10 cellular contexts compared by ENCODE assay signal in the genomic region with DNA sequence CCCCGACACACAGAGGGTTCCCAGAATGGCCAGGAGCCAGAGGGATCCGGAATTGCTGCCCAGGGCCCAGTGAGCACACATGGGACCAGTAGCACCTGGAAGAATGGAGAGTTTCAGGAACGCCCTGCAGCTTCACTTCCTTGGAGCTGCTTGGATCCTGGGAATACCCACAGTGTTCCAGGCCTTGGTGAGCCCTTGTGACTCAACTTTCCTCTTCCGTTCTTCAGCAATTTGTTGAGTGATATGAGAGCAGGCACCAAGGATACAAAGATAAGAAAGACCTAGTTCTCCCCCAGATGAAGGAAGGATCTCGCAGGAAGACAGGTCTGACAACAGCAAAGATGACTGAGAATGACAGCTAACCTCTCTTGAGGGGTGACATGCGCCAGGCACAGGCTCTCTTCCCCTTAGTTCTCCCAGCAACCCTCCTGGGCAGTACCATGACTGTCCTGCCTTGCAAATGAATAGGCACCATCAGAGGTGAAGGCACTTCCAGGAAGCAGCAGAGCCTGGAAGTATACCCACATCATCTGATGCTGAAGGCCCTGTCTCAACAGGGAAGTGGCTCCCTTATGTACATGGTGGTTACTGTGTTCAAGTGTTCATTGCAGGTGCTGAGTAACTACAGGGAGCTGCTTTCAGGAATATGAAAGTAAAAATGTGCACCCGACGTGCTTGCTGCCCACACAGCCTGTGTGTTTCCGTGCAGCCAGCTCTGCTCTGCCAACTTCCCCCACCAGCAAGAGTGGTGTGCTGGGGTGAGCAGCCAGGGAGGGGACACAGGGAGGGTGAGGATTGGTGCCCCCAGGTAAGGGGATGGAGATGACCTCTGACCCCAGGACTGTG.
DNase-seq lines count a peak whose midpoint lies in the region; ATAC-seq and TF ChIP-seq lines count a peak whose summit lies in the region.
"Had no signal": no experiment of that assay in that cellular context is flagged by ENCODE, and none has a peak within 500 bp of the region (broad histone marks: within the 10 kb centered on the region; RNA-seq: fewer than 3 reads in every experiment).

No MANE protein-coding gene starts in this region.

- H3K27me3 ChIP-seq in muscle layer of colon (ENCODE audit: control insufficient read depth in 1 of 2, insufficient read depth in 2 of 2, low read length in 2 of 2): no peaks in the 10 kb centered on the region
- H3K27me3 ChIP-seq: MG63, pancreas had no signal

- H3K4me3 Mint-ChIP-seq in CD14-positive monocyte: peak overlapping the region in 1 of 2 donors; percentile 20
- H3K4me3 Mint-ChIP-seq in activated CD8-positive, alpha-beta T cell treated with anti-CD3 and anti-CD28 coated beads, Interleukin-2, amount 10 ng/mL, durations not matched to agents 7 days and 5 days: peak overlapping the region; percentile 12

- ATAC-seq in GM21529 (IDR thresholded peaks at IDR 0.05; ENCODE audit: unreplicated experiment): peak; percentile 57
- ATAC-seq in activated CD8-positive, alpha-beta T cell treated with anti-CD3 and anti-CD28 coated beads, Interleukin-2, amount 10 ng/mL, durations not matched to agents 7 days and 5 days: peak; percentile 83
- ATAC-seq: pancreas had no signal

- peaks cover 72 to 85% of the 10 kb centered on the region in 2 donors for H3K36me3 Mint-ChIP-seq in CD14-positive monocyte
- H3K36me3 Mint-ChIP-seq in activated CD8-positive, alpha-beta T cell treated with anti-CD3 and anti-CD28 coated beads, Interleukin-2, amount 10 ng/mL, durations not matched to agents 7 days and 5 days (ENCODE audit: low read depth): peaks cover 35% of the 10 kb centered on the region

- H3K4me1 Mint-ChIP-seq in CD14-positive monocyte: peaks cover 50% of the 10 kb centered on the region
- peaks cover 28% of the 10 kb centered on the region for H3K4me1 Mint-ChIP-seq in activated CD8-positive, alpha-beta T cell treated with anti-CD3 and anti-CD28 coated beads, Interleukin-2, amount 10 ng/mL, durations not matched to agents 7 days and 5 days (ENCODE audit: low read depth)

- POLR2A ChIA-PET in activated CD8-positive, alpha-beta T cell treated with anti-CD3 and anti-CD28 coated beads, Interleukin-2, amount 10 ng/mL, durations not matched to agents 7 days and 5 days (lab: Charles Lee): no interaction called here

- peak overlapping the region; percentile 17 for H3K9ac ChIP-seq in muscle layer of colon (ENCODE audit: low read length)

- intact Hi-C loops in CD14-positive monocyte (cut with micrococcal nuclease): no loop called here

- DNase-seq in CD14-positive monocyte (ENCODE audit: low spot score) (no peak), cerebellar nuclear complex (lab: John Stamatoyannopoulos, UW) (no peak), midbrain (lab: John Stamatoyannopoulos, UW) (no peak), activated gamma-delta T cell (lab: John Stamatoyannopoulos, UW) (no peak), H4 (ENCODE audit: low spot score) (no peak)
- DNase-seq in activated CD8-positive, alpha-beta T cell treated with anti-CD3 and anti-CD28 coated beads, Interleukin-2, amount 10 ng/mL, durations not matched to agents 7 days and 5 days: peak; percentile 53
- DNase-seq: MG63 had no signal

- peaks cover 85% of the 10 kb centered on the region for H3K4me1 ChIP-seq in muscle layer of colon (ENCODE audit: insufficient read depth, low read length)

- no peaks in the 10 kb centered on the region for H3K27me3 Mint-ChIP-seq in CD14-positive monocyte (ENCODE audit: low read depth in 3 of 3)
- H3K27me3 Mint-ChIP-seq in activated CD8-positive, alpha-beta T cell treated with anti-CD3 and anti-CD28 coated beads, Interleukin-2, amount 10 ng/mL, durations not matched to agents 7 days and 5 days (ENCODE audit: low read depth): no peaks in the 10 kb centered on the region

- H3K27ac ChIP-seq in muscle layer of colon (ENCODE audit: low read depth, low read length): peak overlapping the region; percentile 61
- H3K27ac ChIP-seq: pancreas had no signal

- H3K36me3 ChIP-seq in muscle layer of colon (ENCODE audit: insufficient read depth, low read length): peaks cover 11% of the 10 kb centered on the region
- H3K36me3 ChIP-seq: pancreas had no signal

- H3K9me3 Mint-ChIP-seq in CD14-positive monocyte: no peaks in the 10 kb centered on the region
- H3K9me3 Mint-ChIP-seq in activated CD8-positive, alpha-beta T cell treated with anti-CD3 and anti-CD28 coated beads, Interleukin-2, amount 10 ng/mL, durations not matched to agents 7 days and 5 days (ENCODE audit: insufficient read depth): no peaks in the 10 kb centered on the region

- TF ChIP-seq CTCF in CD14-positive monocyte (IDR thresholded peaks at IDR 0.05): no peak

- H3K4me3 ChIP-seq in muscle layer of colon (ENCODE audit: low read depth in 1 of 2, low read length in 2 of 2): peak overlapping the region in 1 of 2 donors; percentile 24
- H3K4me3 ChIP-seq: MG63, pancreas had no signal

- peak overlapping the region; percentile 54 to 93 (median 82) for H3K27ac Mint-ChIP-seq in CD14-positive monocyte
- H3K27ac Mint-ChIP-seq in activated CD8-positive, alpha-beta T cell treated with anti-CD3 and anti-CD28 coated beads, Interleukin-2, amount 10 ng/mL, durations not matched to agents 7 days and 5 days: peak overlapping the region; percentile 90

- H3K9me3 ChIP-seq in muscle layer of colon (ENCODE audit: low read length): no peaks in the 10 kb centered on the region
- H3K9me3 ChIP-seq: MG63, pancreas had no signal

- CTCF ChIA-PET in activated CD8-positive, alpha-beta T cell treated with anti-CD3 and anti-CD28 coated beads, Interleukin-2, amount 10 ng/mL, durations not matched to agents 7 days and 5 days (lab: Charles Lee): interaction anchor here (1.4 to 1.5 kb wide), 2 partner anchors 134 to 284 kb away, joined by 4 to 6 read pairs; no protein-coding TSS in a partner anchor
